Comparison of ENCODE assay signal across 16 cellular contexts in the genomic region with DNA sequence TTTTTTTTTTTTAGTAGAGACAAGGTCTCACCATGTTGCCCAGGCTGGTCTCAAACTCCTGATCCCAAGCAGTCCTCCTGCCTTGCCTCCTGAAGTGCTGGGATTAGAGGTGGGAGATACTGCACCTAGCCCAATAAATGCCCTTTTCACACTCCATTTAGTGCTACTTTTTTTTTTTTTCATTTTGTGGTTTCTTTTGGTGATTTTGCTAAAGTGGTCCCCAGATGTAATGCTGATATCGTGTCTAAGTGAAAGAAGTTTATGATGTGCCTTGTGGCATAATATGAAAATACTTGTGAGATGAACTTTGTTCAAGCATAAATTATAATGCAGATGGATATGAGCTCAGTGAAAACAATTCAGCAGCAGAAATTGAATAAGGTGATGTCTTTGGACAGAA.
A peak's percentile ranks its signal among the peaks of the same experiment; 100 is the strongest.
DNase-seq lines count a peak whose midpoint lies in the region; ATAC-seq and TF ChIP-seq lines count a peak whose summit lies in the region.
"Had no signal": no experiment of that assay in that cellular context is flagged by ENCODE, and none has a peak within 500 bp of the region (broad histone marks: within the 10 kb centered on the region; RNA-seq: fewer than 3 reads in every experiment).

No MANE protein-coding gene starts in this region.

- H3K4me2 ChIP-seq in DND-41 (ENCODE audit: insufficient read depth, low read length): no peak overlapping the region

- no peak overlapping the region for H3K4me3 ChIP-seq in CD4-positive, alpha-beta memory T cell (ENCODE audit: low read length in 2 of 2)
- H3K4me3 ChIP-seq in DND-41 (ENCODE audit: low read depth in 1 of 2, low read length in 2 of 2) (no peak overlapping the region), neutrophil (ENCODE audit: low read depth in 1 of 2, low read length in 1 of 2) (no peak overlapping the region)

- H3K27me3 ChIP-seq in CD4-positive, alpha-beta memory T cell (ENCODE audit: insufficient read depth, low read length): no peaks in the 10 kb centered on the region
- H3K27me3 ChIP-seq in DND-41 (ENCODE audit: insufficient read depth, low read length, poor library complexity): no peaks in the 10 kb centered on the region
- no peaks in the 10 kb centered on the region for H3K27me3 ChIP-seq in neutrophil

- intact Hi-C loops in CD4-positive, alpha-beta memory T cell (cut with micrococcal nuclease): no loop called here
- intact Hi-C loops in activated B cell treated with CpG ODN at 0.5 μM for 24 hours (cut with micrococcal nuclease): no loop called here

- peaks cover 27 to 62% (median 52%) of the 10 kb centered on the region in 4 donors for H3K4me1 Mint-ChIP-seq in CD4-positive, alpha-beta memory T cell
- H3K4me1 Mint-ChIP-seq in activated B cell treated with CpG ODN at 0.5 μM for 24 hours: peaks cover 48% of the 10 kb centered on the region

- DNase-seq in CD4-positive, alpha-beta memory T cell: no peak
- no peak for DNase-seq in DND-41
- no peak for DNase-seq in activated B cell treated with CpG ODN at 0.5 μM for 24 hours
- DNase-seq in ureter (ENCODE audit: low spot score): no peak
- DNase-seq in COR-L47 (lab: John Stamatoyannopoulos, UW): no peak
- DNase-seq in RPMI8226: no peak
- DNase-seq: AML-193, Calu3, KG1, MV-4-11, NCI-H187, NCI-H2107, NCI-H510A treated with DMSO at 0.1 percent for 48 hours, SHP77 treated with DMSO at 0.1 percent for 48 hours had no signal

- H3K79me2 ChIP-seq in DND-41 (ENCODE audit: insufficient read depth, low read length): no peaks in the 10 kb centered on the region

- no peaks in the 10 kb centered on the region for H4K20me1 ChIP-seq in DND-41 (ENCODE audit: insufficient read depth, low read length)

- H3K27ac ChIP-seq in CD4-positive, alpha-beta memory T cell (ENCODE audit: low read depth, low read length): no peak overlapping the region
- H3K27ac ChIP-seq in DND-41 (ENCODE audit: low read length) (peak overlapping the region; percentile 27; the same call in 1 of the 2 replicates), neutrophil (peak overlapping the region; percentile 49)

- POLR2A ChIA-PET in CD4-positive, alpha-beta memory T cell (lab: Charles Lee; ENCODE audit: partially characterized antibody): interaction anchor here (0.6 to 2.1 kb wide), 4 partner anchors 12 to 51 kb away, joined by 3 to 5 read pairs (median 3); no protein-coding TSS in a partner anchor
- POLR2A ChIA-PET in activated B cell treated with CpG ODN at 0.5 μM for 24 hours (lab: Charles Lee): interaction anchor here (0.7 to 1.8 kb wide), 2 partner anchors 20 to 406 kb away, joined by 4 to 14 read pairs; partner anchors contain the start of gene NR3C1

- no peaks in the 10 kb centered on the region for H3K36me3 ChIP-seq in CD4-positive, alpha-beta memory T cell (ENCODE audit: insufficient read depth, low read length)
- no peaks in the 10 kb centered on the region for H3K36me3 ChIP-seq in DND-41 (ENCODE audit: insufficient read depth, low read length)
- H3K36me3 ChIP-seq in neutrophil: no peaks in the 10 kb centered on the region

- ATAC-seq in DND-41 (ENCODE audit: insufficient read depth, low read depth): no peak
- no peak for ATAC-seq in activated B cell treated with CpG ODN at 0.5 μM for 24 hours (ENCODE audit: low read depth)
- ATAC-seq: HepG2 had no signal

- peaks cover 0 to 2% of the 10 kb centered on the region in 2 donors for H3K36me3 Mint-ChIP-seq in CD4-positive, alpha-beta memory T cell
- H3K36me3 Mint-ChIP-seq in activated B cell treated with CpG ODN at 0.5 μM for 24 hours (ENCODE audit: low read depth): peaks cover 2% of the 10 kb centered on the region

- H3K9ac ChIP-seq in DND-41 (ENCODE audit: low read depth, low read length): no peak overlapping the region

- peaks cover 0 to 5% (median 0%) of the 10 kb centered on the region in 8 donors for H3K9me3 Mint-ChIP-seq in CD4-positive, alpha-beta memory T cell
- no peaks in the 10 kb centered on the region for H3K9me3 Mint-ChIP-seq in activated B cell treated with CpG ODN at 0.5 μM for 24 hours

- H3K27ac Mint-ChIP-seq in CD4-positive, alpha-beta memory T cell: peak overlapping the region in 4 of 7 donors; percentile 6 to 84 (median 18)
- peak overlapping the region; percentile 51 for H3K27ac Mint-ChIP-seq in activated B cell treated with CpG ODN at 0.5 μM for 24 hours

- no peak overlapping the region for H3K4me3 Mint-ChIP-seq in CD4-positive, alpha-beta memory T cell
- H3K4me3 Mint-ChIP-seq in activated B cell treated with CpG ODN at 0.5 μM for 24 hours: no peak overlapping the region

- H3K27me3 Mint-ChIP-seq in CD4-positive, alpha-beta memory T cell: no peaks in the 10 kb centered on the region
- no peaks in the 10 kb centered on the region for H3K27me3 Mint-ChIP-seq in activated B cell treated with CpG ODN at 0.5 μM for 24 hours

- H3K4me1 ChIP-seq in CD4-positive, alpha-beta memory T cell (ENCODE audit: insufficient read depth, low read length): peaks cover 22% of the 10 kb centered on the region
- H3K4me1 ChIP-seq in DND-41 (ENCODE audit: insufficient read depth, low read length) (peaks cover 37% of the 10 kb centered on the region), neutrophil (ENCODE audit: control insufficient read depth in 1 of 2, insufficient read depth in 1 of 2, low read depth in 1 of 2, low read length in 1 of 2) (peaks cover 35 to 67% of the 10 kb centered on the region in 2 experiments)

- TF ChIP-seq CTCF in DND-41 (IDR thresholded peaks at IDR 0.05; ENCODE audit: borderline replicate concordance, extremely low read depth, low read length, poor library complexity, severe bottlenecking) (no peak), activated B cell treated with CpG ODN at 0.5 μM for 24 hours (IDR thresholded peaks at IDR 0.05) (no peak), neutrophil (IDR thresholded peaks at IDR 0.05) (no peak)

- CTCF ChIA-PET in CD4-positive, alpha-beta memory T cell (lab: Charles Lee; ENCODE audit: partially characterized antibody): interaction anchor here (0.7 to 1.5 kb wide), 5 partner anchors 13 to 76 kb away, joined by 3 to 6 read pairs (median 3); no protein-coding TSS in a partner anchor
- CTCF ChIA-PET in activated B cell treated with CpG ODN at 0.5 μM for 24 hours (lab: Charles Lee): interaction anchor here (1.2 to 2.7 kb wide), 2 partner anchors 406 to 827 kb away, joined by 4 to 10 read pairs; partner anchors contain the start of gene NR3C1

- no peak overlapping the region for H2AFZ ChIP-seq in DND-41 (ENCODE audit: low read depth, low read length)

- H3K9me3 ChIP-seq in CD4-positive, alpha-beta memory T cell (ENCODE audit: control insufficient read depth in 1 of 2, low read length in 2 of 2): no peaks in the 10 kb centered on the region
- H3K9me3 ChIP-seq in DND-41 (ENCODE audit: insufficient read depth, low read length, severe bottlenecking) (no peaks in the 10 kb centered on the region), neutrophil (no peaks in the 10 kb centered on the region)
